ENCODE assay signal across 36 cellular contexts in genomic region chr2:186273953-186274352, GRCh38.
"Had no signal": no experiment of that assay in that cellular context is flagged by ENCODE, and none has a peak within 500 bp of the region (broad histone marks: within the 10 kb centered on the region; RNA-seq: fewer than 3 reads in every experiment).

No MANE protein-coding gene starts in this region.

- H3K4me1 Mint-ChIP-seq: activated naive CD4-positive, alpha-beta T cell treated with anti-CD3 and anti-CD28 coated beads, Interleukin-2, amount 10 ng/mL, durations not matched to agents 7 days and 5 days; activated naive CD4-positive, alpha-beta T cell treated with anti-CD3 and anti-CD28 coated beads, Interleukin-2, amount 50 U/mL, for 24 hours; activated naive CD8-positive, alpha-beta T cell treated with anti-CD3 and anti-CD28 coated beads for 36 hours; activated naive CD8-positive, alpha-beta T cell treated with anti-CD3 and anti-CD28 coated beads, Interleukin-2, amount 10 ng/mL, durations not matched to agents 7 days and 5 days; activated naive CD8-positive, alpha-beta T cell treated with anti-CD3 and anti-CD28 coated beads, Interleukin-2, amount 50 U/mL, for 24 hours; activated T-helper 17 cell treated with anti-CD3 and anti-CD28 coated beads, Interleukin-2, amount 50 U/mL, for 72 hours; brain; central memory CD8-positive, alpha-beta T cell had no signal

- H3K36me3 Mint-ChIP-seq: activated naive CD4-positive, alpha-beta T cell treated with anti-CD3 and anti-CD28 coated beads, Interleukin-2, amount 10 ng/mL, durations not matched to agents 7 days and 5 days had no signal

- H3K27me3 ChIP-seq: adrenal gland, ascending aorta, body of pancreas, brain microvascular endothelial cell, breast epithelium, cardiac muscle cell had no signal

- H3K27me3 Mint-ChIP-seq: activated naive CD4-positive, alpha-beta T cell treated with anti-CD3 and anti-CD28 coated beads, Interleukin-2, amount 10 ng/mL, durations not matched to agents 7 days and 5 days; activated naive CD4-positive, alpha-beta T cell treated with anti-CD3 and anti-CD28 coated beads, Interleukin-2, amount 50 U/mL, for 24 hours; activated naive CD8-positive, alpha-beta T cell; activated naive CD8-positive, alpha-beta T cell treated with anti-CD3 and anti-CD28 coated beads for 36 hours; activated naive CD8-positive, alpha-beta T cell treated with anti-CD3 and anti-CD28 coated beads, Interleukin-2, amount 10 ng/mL, durations not matched to agents 7 days and 5 days; activated naive CD8-positive, alpha-beta T cell treated with anti-CD3 and anti-CD28 coated beads, Interleukin-2, amount 50 U/mL, for 24 hours; activated T-helper 17 cell treated with anti-CD3 and anti-CD28 coated beads, Interleukin-2, amount 50 U/mL, for 72 hours; brain; central memory CD8-positive, alpha-beta T cell had no signal

- H3K27ac Mint-ChIP-seq: activated naive CD4-positive, alpha-beta T cell treated with anti-CD3 and anti-CD28 coated beads for 36 hours; activated naive CD4-positive, alpha-beta T cell treated with anti-CD3 and anti-CD28 coated beads, Interleukin-2, amount 10 ng/mL, durations not matched to agents 7 days and 5 days; activated naive CD4-positive, alpha-beta T cell treated with anti-CD3 and anti-CD28 coated beads, Interleukin-2, amount 50 U/mL, for 24 hours; activated naive CD4-positive, alpha-beta T cell treated with anti-CD3 and anti-CD28 coated beads, Interleukin-2, amount 50 U/mL, for 72 hours; activated naive CD8-positive, alpha-beta T cell; activated naive CD8-positive, alpha-beta T cell treated with anti-CD3 and anti-CD28 coated beads for 36 hours; activated naive CD8-positive, alpha-beta T cell treated with anti-CD3 and anti-CD28 coated beads, Interleukin-2, amount 10 ng/mL, durations not matched to agents 7 days and 5 days; activated naive CD8-positive, alpha-beta T cell treated with anti-CD3 and anti-CD28 coated beads, Interleukin-2, amount 50 U/mL, for 24 hours; activated T-cell treated with anti-CD3 and anti-CD28 coated beads, Interleukin-2, amount 50 U/mL, for 72 hours; activated T-helper 1 cell treated with anti-CD3 and anti-CD28 coated beads, Interleukin-12 subunit alpha, Interleukin-12 subunit beta, Interleukin-2, Interleukin-4 antibody, amounts not matched to agents 30 ng/mL and 10 ng/mL and 1 ng/mL, durations not matched to agents 14 hours and 24 hours and 36 hours; activated T-helper 17 cell treated with anti-CD3 and anti-CD28 coated beads, Interleukin-2, amount 50 U/mL, for 72 hours; activated T-helper 2 cell treated with anti-CD3 and anti-CD28 coated beads, Interferon-gamma antibody, Interleukin-2, Interleukin-4, amounts not matched to agents 10 μg/mL and 5 μg/mL and 100 μg/mL, durations not matched to agents 14 hours and 24 hours and 36 hours; brain had no signal

- H3K27ac ChIP-seq: adrenal gland, ascending aorta, body of pancreas, brain microvascular endothelial cell, breast epithelium, cardiac muscle cell had no signal

- DNase-seq: activated effector memory CD4-positive, alpha-beta T cell treated with anti-CD3 and anti-CD28 coated beads, Interleukin-2, amount 50 U/mL, for 16 hours; activated effector memory CD4-positive, alpha-beta T cell treated with Interleukin-2 at 50 U/mL for 16 hours; activated gamma-delta T cell; activated gamma-delta T cell treated with Interleukin-2 at 50 U/mL for 16 hours; activated naive CD4-positive, alpha-beta T cell; activated naive CD4-positive, alpha-beta T cell treated with anti-CD3 and anti-CD28 coated beads for 36 hours; activated naive CD4-positive, alpha-beta T cell treated with anti-CD3 and anti-CD28 coated beads, Interleukin-2, amount 10 ng/mL, durations not matched to agents 7 days and 5 days; activated naive CD4-positive, alpha-beta T cell treated with anti-CD3 and anti-CD28 coated beads, Interleukin-2, amount 50 U/mL, for 16 hours; activated naive CD4-positive, alpha-beta T cell treated with Interleukin-2 at 50 U/mL for 16 hours; activated naive CD8-positive, alpha-beta T cell treated with anti-CD3 and anti-CD28 coated beads for 36 hours; activated naive CD8-positive, alpha-beta T cell treated with anti-CD3 and anti-CD28 coated beads, Interleukin-2, amount 10 ng/mL, durations not matched to agents 7 days and 5 days; activated naive CD8-positive, alpha-beta T cell treated with anti-CD3 and anti-CD28 coated beads, Interleukin-2, amount 50 U/mL, for 24 hours; activated T-cell treated with anti-CD3 and anti-CD28 coated beads, Interleukin-2, amount 50 U/mL, for 4 hours; activated T-cell treated with anti-CD3 and anti-CD28 coated beads, Interleukin-2, amount 50 U/mL, for 48 hours; activated T-cell treated with anti-CD3 and anti-CD28 coated beads, Interleukin-2, amount 50 U/mL, for 72 hours; adrenal gland; amniotic stem cell; amygdala; anterior cingulate cortex; aorta; body of pancreas; brain microvascular endothelial cell; caudate nucleus; central memory CD4-positive, alpha-beta T cell; cerebellar nuclear complex had no signal

- H3K4me3 Mint-ChIP-seq: activated naive CD4-positive, alpha-beta T cell treated with anti-CD3 and anti-CD28 coated beads for 36 hours; activated naive CD4-positive, alpha-beta T cell treated with anti-CD3 and anti-CD28 coated beads, Interleukin-2, amount 10 ng/mL, durations not matched to agents 7 days and 5 days; activated naive CD4-positive, alpha-beta T cell treated with anti-CD3 and anti-CD28 coated beads, Interleukin-2, amount 50 U/mL, for 24 hours; activated naive CD8-positive, alpha-beta T cell; activated naive CD8-positive, alpha-beta T cell treated with anti-CD3 and anti-CD28 coated beads for 36 hours; activated naive CD8-positive, alpha-beta T cell treated with anti-CD3 and anti-CD28 coated beads, Interleukin-2, amount 10 ng/mL, durations not matched to agents 7 days and 5 days; activated naive CD8-positive, alpha-beta T cell treated with anti-CD3 and anti-CD28 coated beads, Interleukin-2, amount 50 U/mL, for 24 hours; activated T-cell treated with anti-CD3 and anti-CD28 coated beads, Interleukin-2, amount 50 U/mL, for 4 hours; activated T-cell treated with anti-CD3 and anti-CD28 coated beads, Interleukin-2, amount 50 U/mL, for 72 hours; activated T-helper 1 cell treated with anti-CD3 and anti-CD28 coated beads, Interleukin-12 subunit alpha, Interleukin-12 subunit beta, Interleukin-2, Interleukin-4 antibody, amounts not matched to agents 30 ng/mL and 10 ng/mL and 1 ng/mL, durations not matched to agents 14 hours and 24 hours and 36 hours; activated T-helper 17 cell treated with anti-CD3 and anti-CD28 coated beads, Interleukin-2, amount 50 U/mL, for 72 hours; brain; central memory CD8-positive, alpha-beta T cell had no signal

- H3K9me3 ChIP-seq: body of pancreas had no signal

- ATAC-seq: activated naive CD4-positive, alpha-beta T cell treated with anti-CD3 and anti-CD28 coated beads, Interleukin-2, amount 50 U/mL, for 72 hours; activated naive CD8-positive, alpha-beta T cell treated with anti-CD3 and anti-CD28 coated beads, Interleukin-2, amount 50 U/mL, for 24 hours; activated T-cell treated with anti-CD3 and anti-CD28 coated beads, Interleukin-2, amount 50 U/mL, for 4 hours; activated T-cell treated with anti-CD3 and anti-CD28 coated beads, Interleukin-2, amount 50 U/mL, for 72 hours; activated T-helper 17 cell treated with anti-CD3 and anti-CD28 coated beads, Interleukin-2, amount 50 U/mL, for 72 hours; body of pancreas had no signal

- H3K4me1 ChIP-seq: adrenal gland, ascending aorta, body of pancreas, breast epithelium had no signal

- H3K4me3 ChIP-seq: adrenal gland, ascending aorta, body of pancreas, breast epithelium, cardiac muscle cell had no signal

- H3K36me3 ChIP-seq: adrenal gland, ascending aorta, brain microvascular endothelial cell, breast epithelium, cardiac muscle cell had no signal
